In the genomic region with DNA sequence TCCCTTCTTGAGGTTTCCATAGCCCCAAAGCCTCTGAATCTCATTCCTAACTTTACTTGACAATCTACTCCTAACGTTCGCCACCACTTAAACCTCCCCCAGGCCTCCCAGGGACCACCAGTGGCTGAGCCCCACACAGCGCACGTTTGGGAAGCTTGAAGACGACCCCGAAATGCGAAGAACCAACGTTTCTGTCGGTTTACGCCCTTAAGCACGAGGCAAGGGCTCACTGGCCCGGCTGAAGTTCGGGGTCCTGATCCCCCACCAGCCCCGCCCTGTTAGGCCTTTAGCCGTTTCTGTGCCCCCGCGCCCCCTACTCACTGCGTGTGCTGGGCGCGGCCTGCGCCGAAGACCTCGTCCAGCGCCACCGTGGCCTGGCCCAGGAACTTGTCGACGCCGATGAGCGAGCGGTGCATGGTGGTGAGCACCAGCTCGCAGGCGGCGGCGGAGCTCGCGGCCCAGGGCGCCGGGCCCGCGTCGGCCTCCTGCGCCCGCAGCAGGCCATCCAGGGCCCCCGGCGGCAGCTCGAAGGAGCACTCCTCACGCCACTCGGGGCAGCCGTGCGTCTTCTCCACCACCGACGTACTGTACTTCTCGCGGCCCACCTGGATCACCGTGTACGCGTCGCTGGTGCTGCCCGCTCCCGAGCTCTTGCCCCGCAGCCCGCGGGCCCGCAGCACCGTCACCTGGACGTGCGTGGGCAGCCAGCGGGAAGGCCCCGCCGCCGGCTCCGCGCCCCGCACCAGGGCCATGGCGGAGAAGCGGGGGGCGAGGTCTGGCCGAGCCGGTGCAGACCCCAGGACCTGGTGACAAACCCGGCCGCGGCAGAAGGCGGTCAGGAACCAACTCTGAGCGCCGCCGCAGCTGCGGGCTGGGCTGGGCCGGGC, we compare ENCODE assay signal across 1 cellular context.
TF ChIP-seq lines count a peak whose summit lies in the region.

No MANE protein-coding gene starts in this region.

TF ChIP-seq in HepG2, 621 proteins besides CTCF, POLR2A, EP300 and RAD21 (continued from another document and continues in another):
- TF ChIP-seq PAXIP1 (CRISPR knock-in tag; conservative IDR thresholded peaks at IDR 0.05) (no peak; the same call in 1 of the 2 replicates), GFI1 (CRISPR knock-in tag; IDR thresholded peaks at IDR 0.05; ENCODE audit: borderline replicate concordance) (no peak; the same call in 1 of the 2 replicates), ZNF24 (IDR thresholded peaks at IDR 0.05) (no peak), ZNF552 (CRISPR knock-in tag; IDR thresholded peaks at IDR 0.05; ENCODE audit: borderline replicate concordance) (peak; percentile 75; the same call in 1 of the 2 replicates), ZNF468 (CRISPR knock-in tag; IDR thresholded peaks at IDR 0.05) (peak; percentile 98), PRDM15 (CRISPR knock-in tag; IDR thresholded peaks at IDR 0.05) (no peak; the same call in none of the 2 replicates), MXD1 (CRISPR knock-in tag; IDR thresholded peaks at IDR 0.05) (peak; percentile 57; the same call in 1 of the 2 replicates), ZNF780A (CRISPR knock-in tag; IDR thresholded peaks at IDR 0.05) (peak; percentile 70; the same call in 1 of the 2 replicates), ZNF580 (CRISPR knock-in tag; IDR thresholded peaks at IDR 0.05; ENCODE audit: borderline replicate concordance, low read depth) (no peak), SMAD3 (CRISPR knock-in tag; IDR thresholded peaks at IDR 0.05) (no peak), SKI (IDR thresholded peaks at IDR 0.05; ENCODE audit: partially characterized antibody) (no peak), FLYWCH1 (CRISPR knock-in tag; IDR thresholded peaks at IDR 0.05) (peak; percentile 92; the same call in 1 of the 2 replicates), SP5 (CRISPR knock-in tag; IDR thresholded peaks at IDR 0.05; ENCODE audit: borderline replicate concordance, low read depth) (no peak), ZNF337 (CRISPR knock-in tag; IDR thresholded peaks at IDR 0.05; ENCODE audit: borderline replicate concordance, low read depth) (no peak), TCF12 (IDR thresholded peaks at IDR 0.05) (no peak), TCF12 (CRISPR knock-in tag; IDR thresholded peaks at IDR 0.05) (no peak), RERE (CRISPR knock-in tag; IDR thresholded peaks at IDR 0.05; ENCODE audit: low read depth) (no peak), ZNF724P (CRISPR knock-in tag; IDR thresholded peaks at IDR 0.05; ENCODE audit: borderline replicate concordance) (peak; percentile 42; the same call in 1 of the 2 replicates), ZNF558 (CRISPR knock-in tag; IDR thresholded peaks at IDR 0.05; ENCODE audit: borderline replicate concordance) (peak; percentile 85; the same call in 1 of the 2 replicates), MBD4 (IDR thresholded peaks at IDR 0.05; ENCODE audit: borderline replicate concordance, low read length) (no peak), GTF2F1 (IDR thresholded peaks at IDR 0.05; ENCODE audit: low read length) (no peak), RXRA (CRISPR knock-in tag; IDR thresholded peaks at IDR 0.05) (peak; percentile 56; the same call in 1 of the 2 replicates), ZNF629 (CRISPR knock-in tag; conservative IDR thresholded peaks at IDR 0.05) (0 out of 2 replicates have a peak, but pooled peaks have one; percentile 17), ZNF761 (CRISPR knock-in tag; conservative IDR thresholded peaks at IDR 0.05) (peak; percentile 77; the same call in 1 of the 2 replicates), GABPA (IDR thresholded peaks at IDR 0.05; ENCODE audit: low read depth, low read length) (no peak), GABPA (CRISPR knock-in tag; IDR thresholded peaks at IDR 0.05; ENCODE audit: low read depth) (no peak), SCMH1 (CRISPR knock-in tag; IDR thresholded peaks at IDR 0.05; ENCODE audit: borderline replicate concordance) (no peak), HDAC2 (CRISPR knock-in tag; IDR thresholded peaks at IDR 0.05) (no peak; the same call in 1 of the 2 replicates), ZNF572 (CRISPR knock-in tag; IDR thresholded peaks at IDR 0.05) (no peak; the same call in 1 of the 2 replicates), ZNF383 (CRISPR knock-in tag; IDR thresholded peaks at IDR 0.05; ENCODE audit: borderline replicate concordance) (no peak), ZNF3 (CRISPR knock-in tag; IDR thresholded peaks at IDR 0.05) (no peak), ZNF878 (CRISPR knock-in tag; IDR thresholded peaks at IDR 0.05) (no peak; the same call in 1 of the 2 replicates), MAX (IDR thresholded peaks at IDR 0.05) (peak; percentile 96), HHEX (CRISPR knock-in tag; IDR thresholded peaks at IDR 0.05) (no peak)
- TF ChIP-seq, protein P1, sequence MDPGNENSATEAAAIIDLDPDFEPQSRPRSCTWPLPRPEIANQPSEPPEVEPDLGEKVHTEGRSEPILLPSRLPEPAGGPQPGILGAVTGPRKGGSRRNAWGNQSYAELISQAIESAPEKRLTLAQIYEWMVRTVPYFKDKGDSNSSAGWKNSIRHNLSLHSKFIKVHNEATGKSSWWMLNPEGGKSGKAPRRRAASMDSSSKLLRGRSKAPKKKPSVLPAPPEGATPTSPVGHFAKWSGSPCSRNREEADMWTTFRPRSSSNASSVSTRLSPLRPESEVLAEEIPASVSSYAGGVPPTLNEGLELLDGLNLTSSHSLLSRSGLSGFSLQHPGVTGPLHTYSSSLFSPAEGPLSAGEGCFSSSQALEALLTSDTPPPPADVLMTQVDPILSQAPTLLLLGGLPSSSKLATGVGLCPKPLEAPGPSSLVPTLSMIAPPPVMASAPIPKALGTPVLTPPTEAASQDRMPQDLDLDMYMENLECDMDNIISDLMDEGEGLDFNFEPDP (CRISPR knock-in tag; conservative IDR thresholded peaks at IDR 0.05), result no peak
- TF ChIP-seq, protein P2, sequence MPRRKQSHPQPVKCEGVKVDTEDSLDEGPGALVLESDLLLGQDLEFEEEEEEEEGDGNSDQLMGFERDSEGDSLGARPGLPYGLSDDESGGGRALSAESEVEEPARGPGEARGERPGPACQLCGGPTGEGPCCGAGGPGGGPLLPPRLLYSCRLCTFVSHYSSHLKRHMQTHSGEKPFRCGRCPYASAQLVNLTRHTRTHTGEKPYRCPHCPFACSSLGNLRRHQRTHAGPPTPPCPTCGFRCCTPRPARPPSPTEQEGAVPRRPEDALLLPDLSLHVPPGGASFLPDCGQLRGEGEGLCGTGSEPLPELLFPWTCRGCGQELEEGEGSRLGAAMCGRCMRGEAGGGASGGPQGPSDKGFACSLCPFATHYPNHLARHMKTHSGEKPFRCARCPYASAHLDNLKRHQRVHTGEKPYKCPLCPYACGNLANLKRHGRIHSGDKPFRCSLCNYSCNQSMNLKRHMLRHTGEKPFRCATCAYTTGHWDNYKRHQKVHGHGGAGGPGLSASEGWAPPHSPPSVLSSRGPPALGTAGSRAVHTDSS (CRISPR knock-in tag; conservative IDR thresholded peaks at IDR 0.05), result 0 out of 2 replicates have a peak, but pooled peaks have one; percentile 73
- TF ChIP-seq, protein P3, sequence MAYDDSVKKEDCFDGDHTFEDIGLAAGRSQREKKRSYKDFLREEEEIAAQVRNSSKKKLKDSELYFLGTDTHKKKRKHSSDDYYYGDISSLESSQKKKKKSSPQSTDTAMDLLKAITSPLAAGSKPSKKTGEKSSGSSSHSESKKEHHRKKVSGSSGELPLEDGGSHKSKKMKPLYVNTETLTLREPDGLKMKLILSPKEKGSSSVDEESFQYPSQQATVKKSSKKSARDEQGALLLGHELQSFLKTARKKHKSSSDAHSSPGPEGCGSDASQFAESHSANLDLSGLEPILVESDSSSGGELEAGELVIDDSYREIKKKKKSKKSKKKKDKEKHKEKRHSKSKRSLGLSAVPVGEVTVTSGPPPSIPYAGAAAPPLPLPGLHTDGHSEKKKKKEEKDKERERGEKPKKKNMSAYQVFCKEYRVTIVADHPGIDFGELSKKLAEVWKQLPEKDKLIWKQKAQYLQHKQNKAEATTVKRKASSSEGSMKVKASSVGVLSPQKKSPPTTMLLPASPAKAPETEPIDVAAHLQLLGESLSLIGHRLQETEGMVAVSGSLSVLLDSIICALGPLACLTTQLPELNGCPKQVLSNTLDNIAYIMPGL (CRISPR knock-in tag; IDR thresholded peaks at IDR 0.05; ENCODE audit: borderline replicate concordance in 1 of 2, low read depth in 1 of 2), result peak; percentile 54 to 62; a peak in 2 of 4 replicates
